In genomic region chrY:12552471-12553283, GRCh38 we compare ENCODE assay signal across 12 cellular contexts.
DNase-seq lines count a peak whose midpoint lies in the region; ATAC-seq and TF ChIP-seq lines count a peak whose summit lies in the region.
"Had no signal": no experiment of that assay in that cellular context is flagged by ENCODE, and none has a peak within 500 bp of the region (broad histone marks: within the 10 kb centered on the region; RNA-seq: fewer than 3 reads in every experiment).

No MANE protein-coding gene starts in this region.

- no peak overlapping the region for H3K4me3 ChIP-seq in tibial artery
- H3K4me3 ChIP-seq: testis had no signal

- H3K9me3 Mint-ChIP-seq in activated naive CD8-positive, alpha-beta T cell treated with anti-CD3 and anti-CD28 coated beads, Interleukin-2, amount 50 U/mL, for 24 hours: peaks cover 6% of the 10 kb centered on the region
- no peaks in the 10 kb centered on the region for H3K9me3 Mint-ChIP-seq in natural killer cell treated with Interleukin-12 subunit alpha and Interleukin-12 subunit beta and Interleukin-15 and Interleukin-18, amount 100 ng/mL, for 72 hours
- H3K9me3 Mint-ChIP-seq: endodermal cell had no signal

- no peaks in the 10 kb centered on the region for H3K36me3 ChIP-seq in tibial artery

- H3K9me3 ChIP-seq in tibial artery: no peaks in the 10 kb centered on the region
- H3K9me3 ChIP-seq: testis had no signal

- no peak overlapping the region for H3K4me3 Mint-ChIP-seq in activated naive CD8-positive, alpha-beta T cell treated with anti-CD3 and anti-CD28 coated beads, Interleukin-2, amount 50 U/mL, for 24 hours
- H3K4me3 Mint-ChIP-seq in natural killer cell treated with Interleukin-12 subunit alpha and Interleukin-12 subunit beta and Interleukin-15 and Interleukin-18, amount 100 ng/mL, for 72 hours: peak overlapping the region; percentile 47
- H3K4me3 Mint-ChIP-seq: endodermal cell had no signal

- H3K4me1 Mint-ChIP-seq in activated naive CD8-positive, alpha-beta T cell treated with anti-CD3 and anti-CD28 coated beads, Interleukin-2, amount 50 U/mL, for 24 hours: peaks cover 60% of the 10 kb centered on the region
- H3K4me1 Mint-ChIP-seq in natural killer cell treated with Interleukin-12 subunit alpha and Interleukin-12 subunit beta and Interleukin-15 and Interleukin-18, amount 100 ng/mL, for 72 hours (ENCODE audit: low read depth in 2 of 2): peaks cover 0 to 20% of the 10 kb centered on the region in 2 donors
- H3K4me1 Mint-ChIP-seq: endodermal cell had no signal

- no peaks in the 10 kb centered on the region for H3K27me3 Mint-ChIP-seq in activated naive CD8-positive, alpha-beta T cell treated with anti-CD3 and anti-CD28 coated beads, Interleukin-2, amount 50 U/mL, for 24 hours
- H3K27me3 Mint-ChIP-seq in natural killer cell treated with Interleukin-12 subunit alpha and Interleukin-12 subunit beta and Interleukin-15 and Interleukin-18, amount 100 ng/mL, for 72 hours: no peaks in the 10 kb centered on the region

- H3K27ac ChIP-seq in tibial artery: no peak overlapping the region
- H3K27ac ChIP-seq: 22Rv1, testis had no signal

- peak; percentile 18 for DNase-seq in NK-92 treated with Interleukin-12 subunit alpha and Interleukin-12 subunit beta, amount 100 ng/mL, for 24 hours (lab: John Stamatoyannopoulos, UW)
- DNase-seq in NK-92 (lab: John Stamatoyannopoulos, UW; ENCODE audit: unreplicated experiment) (no peak), tibial artery (no peak), NCI-H526 (lab: John Stamatoyannopoulos, UW) (no peak)
- DNase-seq in activated naive CD8-positive, alpha-beta T cell treated with anti-CD3 and anti-CD28 coated beads, Interleukin-2, amount 50 U/mL, for 24 hours: no peak
- no peak for DNase-seq in natural killer cell treated with Interleukin-12 subunit alpha and Interleukin-12 subunit beta and Interleukin-15 and Interleukin-18, amount 100 ng/mL, for 72 hours (ENCODE audit: low spot score)
- DNase-seq: endodermal cell, NCI-H146, testis had no signal

- TF ChIP-seq CTCF in tibial artery (IDR thresholded peaks at IDR 0.05): no peak

- intact Hi-C loops in tibial artery (cut with DNase I; ENCODE audit: low total_unique reads): no loop called here

- H3K27ac Mint-ChIP-seq in activated naive CD8-positive, alpha-beta T cell treated with anti-CD3 and anti-CD28 coated beads, Interleukin-2, amount 50 U/mL, for 24 hours: peak overlapping the region; percentile 91
- H3K27ac Mint-ChIP-seq in natural killer cell treated with Interleukin-12 subunit alpha and Interleukin-12 subunit beta and Interleukin-15 and Interleukin-18, amount 100 ng/mL, for 72 hours: peak overlapping the region in 1 of 2 donors; percentile 77
- H3K27ac Mint-ChIP-seq: endodermal cell had no signal

- H3K27me3 ChIP-seq in tibial artery: no peaks in the 10 kb centered on the region
- H3K27me3 ChIP-seq: testis had no signal

- H3K4me1 ChIP-seq in tibial artery: no peaks in the 10 kb centered on the region
- H3K4me1 ChIP-seq: testis had no signal

- peaks cover 2% of the 10 kb centered on the region for H3K36me3 Mint-ChIP-seq in activated naive CD8-positive, alpha-beta T cell treated with anti-CD3 and anti-CD28 coated beads, Interleukin-2, amount 50 U/mL, for 24 hours (ENCODE audit: low read depth)
- H3K36me3 Mint-ChIP-seq in natural killer cell treated with Interleukin-12 subunit alpha and Interleukin-12 subunit beta and Interleukin-15 and Interleukin-18, amount 100 ng/mL, for 72 hours: no peaks in the 10 kb centered on the region

- ATAC-seq in HG03196 (IDR thresholded peaks at IDR 0.05; ENCODE audit: unreplicated experiment) (peak; percentile 66), HG02571 (IDR thresholded peaks at IDR 0.05; ENCODE audit: unreplicated experiment) (no peak)
- peak; percentile 67 for ATAC-seq in activated naive CD8-positive, alpha-beta T cell treated with anti-CD3 and anti-CD28 coated beads, Interleukin-2, amount 50 U/mL, for 24 hours
- peak in 1 of 2 donors; percentile 86 for ATAC-seq in natural killer cell treated with Interleukin-12 subunit alpha and Interleukin-12 subunit beta and Interleukin-15 and Interleukin-18, amount 100 ng/mL, for 72 hours
